24 cellular contexts compared by ENCODE assay signal in genomic region chr1:20401405-20402010, GRCh38.
"Had no signal": no experiment of that assay in that cellular context is flagged by ENCODE, and none has a peak within 500 bp of the region (broad histone marks: within the 10 kb centered on the region; RNA-seq: fewer than 3 reads in every experiment).

No MANE protein-coding gene starts in this region.

- ATAC-seq: activated CD8-positive, alpha-beta T cell treated with anti-CD3 and anti-CD28 coated beads for 36 hours; activated T-helper 17 cell treated with anti-CD3 and anti-CD28 coated beads, Interleukin-2, amount 50 U/mL, for 72 hours; T-helper 17 cell had no signal

- DNase-seq: activated CD4-positive, alpha-beta T cell treated with anti-CD3 and anti-CD28 coated beads for 4 hours; activated CD4-positive, CD25-positive, alpha-beta regulatory T cell; activated CD8-positive, alpha-beta T cell treated with anti-CD3 and anti-CD28 coated beads for 36 hours; activated gamma-delta T cell; activated naive CD4-positive, alpha-beta T cell treated with anti-CD3 and anti-CD28 coated beads for 36 hours; activated T-cell treated with anti-CD3 and anti-CD28 coated beads for 4 hours; activated T-cell treated with anti-CD3 and anti-CD28 coated beads, Interleukin-2, amount 50 U/mL, for 48 hours; amygdala; brain microvascular endothelial cell; cerebellar nuclear complex; MM.1S; NCI-H1105 treated with DMSO at 0.1 percent for 48 hours; NCI-H146; NCI-H187 treated with DMSO at 0.1 percent for 48 hours; NCI-H2081 treated with DMSO at 0.1 percent for 48 hours; NCI-H446; NCI-H524; NCI-H748 treated with DMSO at 0.1 percent for 48 hours; SIG-M5; T-helper 17 cell; T-helper 9 cell had no signal

- H3K4me3 ChIP-seq: cardiac muscle cell had no signal

- H3K27ac ChIP-seq: brain microvascular endothelial cell, cardiac muscle cell had no signal

- H3K9me3 Mint-ChIP-seq: activated CD8-positive, alpha-beta T cell treated with anti-CD3 and anti-CD28 coated beads for 36 hours; activated naive CD4-positive, alpha-beta T cell treated with anti-CD3 and anti-CD28 coated beads for 36 hours; activated T-helper 17 cell treated with anti-CD3 and anti-CD28 coated beads, Interleukin-2, amount 50 U/mL, for 72 hours had no signal

- H3K4me3 Mint-ChIP-seq: activated CD8-positive, alpha-beta T cell treated with anti-CD3 and anti-CD28 coated beads for 36 hours; activated naive CD4-positive, alpha-beta T cell treated with anti-CD3 and anti-CD28 coated beads for 36 hours; activated naive CD8-positive, alpha-beta T cell; activated T-helper 17 cell treated with anti-CD3 and anti-CD28 coated beads, Interleukin-2, amount 50 U/mL, for 72 hours; T-helper 17 cell had no signal

- H3K36me3 ChIP-seq: brain microvascular endothelial cell, cardiac muscle cell had no signal

- H3K27ac Mint-ChIP-seq: activated CD8-positive, alpha-beta T cell treated with anti-CD3 and anti-CD28 coated beads for 36 hours; activated naive CD4-positive, alpha-beta T cell treated with anti-CD3 and anti-CD28 coated beads for 36 hours; activated naive CD8-positive, alpha-beta T cell; activated T-helper 17 cell treated with anti-CD3 and anti-CD28 coated beads, Interleukin-2, amount 50 U/mL, for 72 hours; T-helper 17 cell had no signal

- H3K4me1 Mint-ChIP-seq: activated T-helper 17 cell treated with anti-CD3 and anti-CD28 coated beads, Interleukin-2, amount 50 U/mL, for 72 hours had no signal

- H3K36me3 Mint-ChIP-seq: activated naive CD8-positive, alpha-beta T cell had no signal
